ENCODE assay signal across 2 cellular contexts in the genomic region with DNA sequence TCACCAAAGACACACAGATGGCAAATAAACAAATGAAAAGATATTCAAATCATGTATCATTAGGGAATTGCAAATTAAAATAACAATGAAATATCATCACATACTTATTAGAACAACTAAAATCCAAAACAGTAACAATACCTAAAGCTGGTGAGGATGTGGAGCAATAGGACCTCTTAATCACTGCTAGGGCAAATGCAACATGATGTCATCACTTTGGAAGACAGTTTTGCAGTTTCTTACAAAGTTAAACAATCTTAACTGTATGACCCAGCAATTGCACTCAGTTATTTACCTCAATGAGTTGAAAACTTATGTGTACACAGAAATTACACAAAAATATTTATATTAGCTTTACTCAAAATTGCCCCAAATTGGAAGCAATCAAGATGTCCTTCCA.
TF ChIP-seq lines count a peak whose summit lies in the region.

No MANE protein-coding gene starts in this region.

TF ChIP-seq in GM12878, 131 proteins besides CTCF, POLR2A, EP300 and RAD21:
- TF ChIP-seq, protein P1, sequence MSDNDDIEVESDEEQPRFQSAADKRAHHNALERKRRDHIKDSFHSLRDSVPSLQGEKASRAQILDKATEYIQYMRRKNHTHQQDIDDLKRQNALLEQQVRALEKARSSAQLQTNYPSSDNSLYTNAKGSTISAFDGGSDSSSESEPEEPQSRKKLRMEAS (IDR thresholded peaks at IDR 0.05; ENCODE audit: low read depth, low read length): no peak
- TF ChIP-seq NFYA (IDR thresholded peaks at IDR 0.05; ENCODE audit: borderline replicate concordance, low read depth, low read length): no peak
- TF ChIP-seq ATF7 (IDR thresholded peaks at IDR 0.05; ENCODE audit: low read depth): peak; percentile 47
TF ChIP-seq in GM12878: peak in this region for 1.

TF ChIP-seq in HepG2, 621 proteins besides CTCF, POLR2A, EP300 and RAD21:
- TF ChIP-seq CCDC6 (CRISPR knock-in tag; IDR thresholded peaks at IDR 0.05) (no peak), ATF7 (IDR thresholded peaks at IDR 0.05) (peak; percentile 71), ATF7 (CRISPR knock-in tag; IDR thresholded peaks at IDR 0.05) (no peak)
TF ChIP-seq in HepG2: peak in this region for 1.
